14 cellular contexts compared by ENCODE assay signal in the genomic region with DNA sequence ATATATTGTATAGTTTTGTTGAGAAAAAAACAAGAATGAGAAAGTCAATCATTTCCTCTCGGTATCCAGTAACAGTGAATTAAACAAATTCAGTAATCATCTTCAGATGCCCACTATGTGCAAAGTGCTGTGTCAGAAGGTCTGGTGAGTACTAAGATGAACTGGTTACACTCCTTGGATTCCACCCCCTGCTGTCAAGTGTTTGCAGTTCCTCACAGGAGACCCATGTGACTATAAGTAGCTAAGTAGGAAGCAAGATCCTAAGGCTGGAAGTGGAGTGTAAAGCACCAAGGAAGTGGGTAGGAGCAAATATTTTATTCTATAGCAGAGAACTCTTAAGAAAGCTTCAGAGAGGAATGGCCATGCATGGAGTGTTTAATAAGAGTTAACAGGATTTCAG.
A peak's percentile ranks its signal among the peaks of the same experiment; 100 is the strongest.
DNase-seq lines count a peak whose midpoint lies in the region; ATAC-seq, FAIRE-seq and TF ChIP-seq lines count a peak whose summit lies in the region.
"Had no signal": no experiment of that assay in that cellular context is flagged by ENCODE, and none has a peak within 500 bp of the region (broad histone marks: within the 10 kb centered on the region; RNA-seq: fewer than 3 reads in every experiment).

No MANE protein-coding gene starts in this region.

- intact Hi-C loops in upper lobe of right lung (cut with DNase I) = no loop called here

- ATAC-seq in T-helper 17 cell = no peak
- peak; percentile 93 for ATAC-seq in upper lobe of right lung
- ATAC-seq in GM19351 (IDR thresholded peaks at IDR 0.05; ENCODE audit: unreplicated experiment) = no peak

- peaks cover 6% of the 10 kb centered on the region for H3K4me1 Mint-ChIP-seq in T-helper 17 cell
- H3K4me1 Mint-ChIP-seq: activated naive CD8-positive, alpha-beta T cell treated with anti-CD3 and anti-CD28 coated beads, Interleukin-2, amount 10 ng/mL, durations not matched to agents 7 days and 5 days had no signal

- no peak for FAIRE-seq in D721Med (lab: Jason Lieb, UNC)
- FAIRE-seq: A204.1 had no signal

- no peaks in the 10 kb centered on the region for H3K27me3 Mint-ChIP-seq in T-helper 17 cell
- H3K27me3 Mint-ChIP-seq: activated naive CD8-positive, alpha-beta T cell treated with anti-CD3 and anti-CD28 coated beads, Interleukin-2, amount 10 ng/mL, durations not matched to agents 7 days and 5 days had no signal

- H3K27ac ChIP-seq in upper lobe of right lung = peak overlapping the region; percentile 58
- H3K27ac ChIP-seq: colonic mucosa had no signal

- H3K4me3 Mint-ChIP-seq in T-helper 17 cell = no peak overlapping the region
- H3K4me3 Mint-ChIP-seq: activated naive CD8-positive, alpha-beta T cell treated with anti-CD3 and anti-CD28 coated beads, Interleukin-2, amount 10 ng/mL, durations not matched to agents 7 days and 5 days had no signal

- H3K4me1 ChIP-seq in upper lobe of right lung = peaks cover 6% of the 10 kb centered on the region
- H3K4me1 ChIP-seq: colonic mucosa had no signal

- TF ChIP-seq CTCF in upper lobe of right lung (IDR thresholded peaks at IDR 0.05) = no peak
- TF ChIP-seq CTCF in D721Med (IDR thresholded peaks at IDR 0.05; ENCODE audit: insufficient read depth, missing control alignments) = no peak

- H3K36me3 Mint-ChIP-seq in T-helper 17 cell (ENCODE audit: low read depth) = no peaks in the 10 kb centered on the region

- DNase-seq in NCI-H1417 (lab: John Stamatoyannopoulos, UW) (peak in 2 of 3 experiments; percentile 5 to 23), NCI-H1417 treated with DMSO at 0.1 percent for 48 hours (lab: John Stamatoyannopoulos, UW) (no peak), T-helper 17 cell (no peak), fibroblast of the conjunctiva (ENCODE audit: low read depth) (peak; percentile 8), upper lobe of right lung (no peak), D721Med (ENCODE audit: insufficient read length, low spot score) (no peak)
- DNase-seq in stimulated activated naive CD4-positive, alpha-beta T cell treated with Interleukin-2 at 50 U/mL for 16 hours (lab: John Stamatoyannopoulos, UW) = no peak
- DNase-seq: activated naive CD8-positive, alpha-beta T cell treated with anti-CD3 and anti-CD28 coated beads, Interleukin-2, amount 10 ng/mL, durations not matched to agents 7 days and 5 days; colonic mucosa; NCI-H1092 treated with DMSO at 0.1 percent for 48 hours; NCI-H526; Right ventricle myocardium superior had no signal

- H3K27ac Mint-ChIP-seq in T-helper 17 cell = peak overlapping the region; percentile 9
- H3K27ac Mint-ChIP-seq: activated naive CD8-positive, alpha-beta T cell treated with anti-CD3 and anti-CD28 coated beads, Interleukin-2, amount 10 ng/mL, durations not matched to agents 7 days and 5 days had no signal

- no peak overlapping the region for H3K4me3 ChIP-seq in upper lobe of right lung
- H3K4me3 ChIP-seq: colonic mucosa had no signal

- no peaks in the 10 kb centered on the region for H3K27me3 ChIP-seq in upper lobe of right lung
- H3K27me3 ChIP-seq: colonic mucosa had no signal

- no peaks in the 10 kb centered on the region for H3K9me3 ChIP-seq in T-helper 17 cell (ENCODE audit: control insufficient read depth, low read length, poor library complexity, severe bottlenecking)
- H3K9me3 ChIP-seq in upper lobe of right lung = no peaks in the 10 kb centered on the region
- H3K9me3 ChIP-seq: colonic mucosa had no signal

- peaks cover 4% of the 10 kb centered on the region for H3K36me3 ChIP-seq in upper lobe of right lung
- H3K36me3 ChIP-seq: colonic mucosa had no signal

Comparison
In these comparisons a context has a peak if more than half of its experiments do, and no peak if none do; other contexts are left out.
1. DNase-seq: peak in NCI-H1417 (2 of 3) and fibroblast of the conjunctiva (single experiment); none in NCI-H1417 treated with DMSO at 0.1 percent for 48 hours (single experiment), T-helper 17 cell (0 of 3), upper lobe of right lung (single experiment), D721Med (single experiment) and stimulated activated naive CD4-positive, alpha-beta T cell treated with Interleukin-2 at 50 U/mL for 16 hours (single experiment).